ENCODE assay signal across 11 cellular contexts in the genomic region with DNA sequence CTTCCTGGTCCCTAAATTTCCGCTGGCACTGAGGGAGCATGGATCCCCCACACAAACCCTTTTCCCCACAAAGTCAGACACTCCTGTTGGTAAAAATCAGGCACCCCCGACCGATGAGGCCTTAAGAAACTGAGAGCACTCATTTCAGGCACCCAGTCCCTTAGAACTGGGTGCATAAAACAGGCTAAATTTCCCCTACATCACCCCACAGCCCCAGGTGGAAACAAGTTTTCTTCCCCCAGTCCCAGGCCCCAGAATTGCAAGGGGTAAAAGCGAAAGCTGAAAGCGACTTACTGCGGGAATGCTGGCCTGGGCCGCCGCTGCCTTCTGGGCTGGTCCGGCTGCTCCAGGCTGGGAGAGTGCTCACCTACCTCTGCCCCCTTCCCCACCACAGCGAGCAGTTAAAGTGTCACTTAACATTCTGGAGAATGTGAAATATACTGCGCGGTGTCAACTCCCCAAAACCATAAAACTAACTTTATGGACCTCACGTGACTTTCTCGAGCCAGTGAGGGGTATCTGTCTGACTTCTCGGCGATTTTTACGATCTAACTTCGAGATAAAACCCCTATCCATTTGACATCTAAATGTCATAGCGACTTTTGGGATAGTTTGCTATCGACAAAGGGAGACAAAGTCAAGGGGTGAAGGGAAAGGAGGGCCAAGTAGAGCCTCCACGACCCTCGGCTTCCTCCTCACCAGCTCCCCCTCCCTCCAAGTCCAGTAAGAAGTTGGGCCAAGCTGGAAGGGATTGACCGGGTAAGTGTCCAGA. TPM values are rescaled to one million over a fixed set of nuclear protein-coding genes. Genes with fewer than 3 reads are reported as not detected.
DNase-seq lines count a peak whose midpoint lies in the region; ATAC-seq, FAIRE-seq and TF ChIP-seq lines count a peak whose summit lies in the region.
"Had no signal": no experiment of that assay in that cellular context is flagged by ENCODE, and none has a peak within 500 bp of the region (broad histone marks: within the 10 kb centered on the region; RNA-seq: fewer than 3 reads in every experiment).

TSS of gene HOXB3 (minus strand) at position 411 of the 772 bp plus-strand sequence. CDS start 37,767 bp downstream, outside the sequence.

- DNase-seq in activated T-cell treated with anti-CD3 and anti-CD28 coated beads, Interleukin-2, amount 50 U/mL, for 4 hours: no peak
- no peak for DNase-seq in activated T-cell treated with anti-CD3 and anti-CD28 coated beads, Interleukin-2, amount 50 U/mL, for 24 hours
- DNase-seq in astrocyte (ENCODE audit: low read depth) (no peak), mesenteric fat pad (ENCODE audit: low spot score) (no peak), upper lobe of right lung (no peak), superior temporal gyrus (ENCODE audit: extremely low spot score) (no peak), GM13977 (ENCODE audit: low spot score) (no peak), DMS79 (lab: John Stamatoyannopoulos, UW) (no peak)
- DNase-seq: BE2C; stimulated activated CD4-positive, alpha-beta T cell treated with anti-CD3 and anti-CD28 coated beads, Interleukin-1b, Interleukin-23, amount 100 ng/mL, for 48 hours had no signal

- H3K9me3 ChIP-seq in astrocyte (ENCODE audit: insufficient read depth, low read depth, low read length): no peaks in the 10 kb centered on the region
- no peaks in the 10 kb centered on the region for H3K9me3 ChIP-seq in upper lobe of right lung
- H3K9me3 ChIP-seq: BE2C had no signal

- H3K4me2 ChIP-seq in astrocyte (ENCODE audit: low read length): peak within 1 kb of the TSS; percentile 50

- H3K9ac ChIP-seq in astrocyte (ENCODE audit: low read length): no peak within 1 kb of the TSS

- H3K27me3 Mint-ChIP-seq in activated T-cell treated with anti-CD3 and anti-CD28 coated beads, Interleukin-2, amount 50 U/mL, for 4 hours (ENCODE audit: low read depth): peaks cover 89% of the 10 kb centered on the region
- peaks cover 99% of the 10 kb centered on the region for H3K27me3 Mint-ChIP-seq in activated T-cell treated with anti-CD3 and anti-CD28 coated beads, Interleukin-2, amount 50 U/mL, for 24 hours
- H3K27me3 Mint-ChIP-seq in astrocyte (ENCODE audit: low read depth, unreplicated experiment): peaks cover 94% of the 10 kb centered on the region

- peaks cover 20% of the 10 kb centered on the region for H3K79me2 ChIP-seq in astrocyte (ENCODE audit: insufficient read depth, low read length)

- no peak for FAIRE-seq in astrocyte (lab: Jason Lieb, UNC)

- H3K4me3 ChIP-seq in astrocyte (ENCODE audit: insufficient read depth, low read depth, low read length) (no peak within 1 kb of the TSS), upper lobe of right lung (peak within 1 kb of the TSS; percentile 55)

- H3K4me1 ChIP-seq in astrocyte (ENCODE audit: insufficient read depth, low read length): peaks cover 21% of the 10 kb centered on the region
- H3K4me1 ChIP-seq in upper lobe of right lung: peaks cover 48% of the 10 kb centered on the region
- H3K4me1 ChIP-seq: BE2C had no signal

- peaks cover 27% of the 10 kb centered on the region for H3K4me1 Mint-ChIP-seq in activated T-cell treated with anti-CD3 and anti-CD28 coated beads, Interleukin-2, amount 50 U/mL, for 4 hours (ENCODE audit: low read depth)
- H3K4me1 Mint-ChIP-seq in activated T-cell treated with anti-CD3 and anti-CD28 coated beads, Interleukin-2, amount 50 U/mL, for 24 hours (ENCODE audit: low read depth): peaks cover 46% of the 10 kb centered on the region
- peaks cover 3% of the 10 kb centered on the region for H3K4me1 Mint-ChIP-seq in astrocyte (ENCODE audit: low read depth, unreplicated experiment)

- ATAC-seq in activated T-cell treated with anti-CD3 and anti-CD28 coated beads, Interleukin-2, amount 50 U/mL, for 4 hours: no peak
- no peak for ATAC-seq in upper lobe of right lung

- in situ Hi-C loops in GM13977 (cut with MboI; ENCODE audit: low pct_unique_long_range_greater_than_20kb, low sequenced_read_pairs, unreplicated experiment): no loop called here

- no peak within 1 kb of the TSS for H3K27ac Mint-ChIP-seq in activated T-cell treated with anti-CD3 and anti-CD28 coated beads, Interleukin-2, amount 50 U/mL, for 24 hours
- H3K27ac Mint-ChIP-seq in astrocyte (ENCODE audit: unreplicated experiment): no peak within 1 kb of the TSS
- H3K27ac Mint-ChIP-seq: T-helper 2 cell treated with Interferon-gamma antibody and Interleukin-4, amounts not matched to agents 5 μg/mL and 100 μg/mL, for 36 hours had no signal

- H3K4me3 Mint-ChIP-seq in activated T-cell treated with anti-CD3 and anti-CD28 coated beads, Interleukin-2, amount 50 U/mL, for 4 hours: peak within 1 kb of the TSS; percentile 20
- H3K4me3 Mint-ChIP-seq in activated T-cell treated with anti-CD3 and anti-CD28 coated beads, Interleukin-2, amount 50 U/mL, for 24 hours: no peak within 1 kb of the TSS
- H3K4me3 Mint-ChIP-seq in astrocyte (ENCODE audit: unreplicated experiment): no peak within 1 kb of the TSS
- H3K4me3 Mint-ChIP-seq: T-helper 2 cell treated with Interferon-gamma antibody and Interleukin-4, amounts not matched to agents 5 μg/mL and 100 μg/mL, for 36 hours had no signal

- H2AFZ ChIP-seq in astrocyte (ENCODE audit: low read depth, low read length): no peak within 1 kb of the TSS

- intact Hi-C loops in upper lobe of right lung (cut with DNase I): loop anchor here (5.0 kb wide), 1 partner anchor 238 kb away; no protein-coding TSS in a partner anchor

- H3K36me3 Mint-ChIP-seq in activated T-cell treated with anti-CD3 and anti-CD28 coated beads, Interleukin-2, amount 50 U/mL, for 4 hours (ENCODE audit: insufficient read depth): no peaks in the 10 kb centered on the region
- peaks cover 2% of the 10 kb centered on the region for H3K36me3 Mint-ChIP-seq in activated T-cell treated with anti-CD3 and anti-CD28 coated beads, Interleukin-2, amount 50 U/mL, for 24 hours (ENCODE audit: low read depth)
- no peaks in the 10 kb centered on the region for H3K36me3 Mint-ChIP-seq in astrocyte (ENCODE audit: low read depth, unreplicated experiment)

- TF ChIP-seq CTCF in astrocyte (IDR thresholded peaks at IDR 0.05; ENCODE audit: insufficient read depth, low read depth, low read length) (no peak), upper lobe of right lung (IDR thresholded peaks at IDR 0.05) (no peak), GM13977 (IDR thresholded peaks at IDR 0.05; ENCODE audit: extremely low read depth, insufficient read depth, missing control alignments) (no peak)

- H3K27ac ChIP-seq in astrocyte (ENCODE audit: low read depth, low read length): no peak within 1 kb of the TSS
- H3K27ac ChIP-seq in upper lobe of right lung: peak within 1 kb of the TSS; percentile 85

- H4K20me1 ChIP-seq in astrocyte (ENCODE audit: insufficient read depth, low read length): no peaks in the 10 kb centered on the region

- no peaks in the 10 kb centered on the region for H3K9me3 Mint-ChIP-seq in activated T-cell treated with anti-CD3 and anti-CD28 coated beads, Interleukin-2, amount 50 U/mL, for 4 hours
- H3K9me3 Mint-ChIP-seq in activated T-cell treated with anti-CD3 and anti-CD28 coated beads, Interleukin-2, amount 50 U/mL, for 24 hours: no peaks in the 10 kb centered on the region
- H3K9me3 Mint-ChIP-seq in astrocyte (ENCODE audit: unreplicated experiment): peaks cover 18% of the 10 kb centered on the region
- H3K9me3 Mint-ChIP-seq: T-helper 2 cell treated with Interferon-gamma antibody and Interleukin-4, amounts not matched to agents 5 μg/mL and 100 μg/mL, for 36 hours had no signal

- no peaks in the 10 kb centered on the region for H3K36me3 ChIP-seq in astrocyte (ENCODE audit: insufficient read depth, low read length)
- H3K36me3 ChIP-seq in upper lobe of right lung: no peaks in the 10 kb centered on the region
- H3K36me3 ChIP-seq: BE2C had no signal

- H3K27me3 ChIP-seq in astrocyte (ENCODE audit: insufficient read depth, low read length): peaks cover 75% of the 10 kb centered on the region
- H3K27me3 ChIP-seq in upper lobe of right lung: peaks cover 68% of the 10 kb centered on the region

RNA-seq across cellular contexts. Expression of gene HOXB3, which starts in this region (rescaled TPM):
- 1 to 10 TPM in 1 of 3 donors, under 1 TPM in 2; 0.50 to 1.0 (median 0.81) TPM for total RNA-seq in activated T-cell treated with anti-CD3 and anti-CD28 coated beads, Interleukin-2, amount 50 U/mL, for 4 hours
- total RNA-seq in astrocyte: not detected in 2 replicates
- 12.6 TPM for total RNA-seq in mesenteric fat pad
- 13.3 TPM for total RNA-seq in upper lobe of right lung
